ENCODE assay signal across 1 cellular context in genomic region chr2:170324640-170325046, GRCh38.
A peak's percentile ranks its signal among the peaks of the same experiment; 100 is the strongest.
TF ChIP-seq lines count a peak whose summit lies in the region.

No MANE protein-coding gene starts in this region.

TF ChIP-seq in K562, 482 proteins besides CTCF, POLR2A, EP300 and RAD21 (continued from another document and continues in another):
- TF ChIP-seq, protein P1, sequence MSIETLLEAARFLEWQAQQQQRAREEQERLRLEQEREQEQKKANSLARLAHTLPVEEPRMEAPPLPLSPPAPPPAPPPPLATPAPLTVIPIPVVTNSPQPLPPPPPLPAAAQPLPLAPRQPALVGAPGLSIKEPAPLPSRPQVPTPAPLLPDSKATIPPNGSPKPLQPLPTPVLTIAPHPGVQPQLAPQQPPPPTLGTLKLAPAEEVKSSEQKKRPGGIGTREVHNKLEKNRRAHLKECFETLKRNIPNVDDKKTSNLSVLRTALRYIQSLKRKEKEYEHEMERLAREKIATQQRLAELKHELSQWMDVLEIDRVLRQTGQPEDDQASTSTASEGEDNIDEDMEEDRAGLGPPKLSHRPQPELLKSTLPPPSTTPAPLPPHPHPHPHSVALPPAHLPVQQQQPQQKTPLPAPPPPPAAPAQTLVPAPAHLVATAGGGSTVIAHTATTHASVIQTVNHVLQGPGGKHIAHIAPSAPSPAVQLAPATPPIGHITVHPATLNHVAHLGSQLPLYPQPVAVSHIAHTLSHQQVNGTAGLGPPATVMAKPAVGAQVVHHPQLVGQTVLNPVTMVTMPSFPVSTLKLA (conservative IDR thresholded peaks at IDR 0.05): peak; percentile 41 to 48; a peak in 2 of 4 replicates
- no peak for TF ChIP-seq KLF10 (CRISPR knock-in tag; IDR thresholded peaks at IDR 0.05)
- peak; percentile 49; the same call in 1 of the 2 replicates for TF ChIP-seq HDGF (IDR thresholded peaks at IDR 0.05)
- no peak for TF ChIP-seq ZNF408 (CRISPR knock-in tag; IDR thresholded peaks at IDR 0.05; ENCODE audit: low read depth)
- TF ChIP-seq BHLHE40 (IDR thresholded peaks at IDR 0.05; ENCODE audit: low read length): 0 out of 2 replicates have a peak, but pooled peaks have one; percentile 7
- 0 out of 2 replicates have a peak, but pooled peaks have one; percentile 32 for TF ChIP-seq ZKSCAN1 (IDR thresholded peaks at IDR 0.05; ENCODE audit: low read depth, low read length)
- peak; percentile 81 for TF ChIP-seq ARID2 (IDR thresholded peaks at IDR 0.05)
- TF ChIP-seq RB1 (IDR thresholded peaks at IDR 0.05; ENCODE audit: low read depth): peak; percentile 83; the same call in 1 of the 2 replicates
- TF ChIP-seq ZNF316 (IDR thresholded peaks at IDR 0.05): peak; percentile 90
- TF ChIP-seq KDM1A (IDR thresholded peaks at IDR 0.05): no peak
- TF ChIP-seq TAL1 (IDR thresholded peaks at IDR 0.05): no peak
- 0 out of 2 replicates have a peak, but pooled peaks have one; percentile 36 for TF ChIP-seq ZNF24 (IDR thresholded peaks at IDR 0.05)
- TF ChIP-seq CBX3 (IDR thresholded peaks at IDR 0.05; ENCODE audit: borderline replicate concordance in 1 of 2, low read length in 2 of 2): peak in 1 of 2 experiments; percentile 35; a peak in 1 of 3 replicates
- TF ChIP-seq COPS2 (conservative IDR thresholded peaks at IDR 0.05): no peak
- TF ChIP-seq TEAD4 (IDR thresholded peaks at IDR 0.05; ENCODE audit: low read length): peak; percentile 48
- TF ChIP-seq TEAD4 (CRISPR knock-in tag; IDR thresholded peaks at IDR 0.05; ENCODE audit: borderline replicate concordance): no peak
- TF ChIP-seq C11orf30 (IDR thresholded peaks at IDR 0.05; ENCODE audit: low read depth): peak; percentile 84
- TF ChIP-seq TCF7L2 (IDR thresholded peaks at IDR 0.05; ENCODE audit: low read depth, low read length): no peak
- peak; percentile 56; the same call in 1 of the 2 replicates for TF ChIP-seq JUND (IDR thresholded peaks at IDR 0.05; ENCODE audit: borderline replicate concordance, low read depth, low read length)
- peak; percentile 45; the same call in 1 of the 3 replicates for TF ChIP-seq JUND (tag; IDR thresholded peaks at IDR 0.05; ENCODE audit: borderline replicate concordance, low read depth, low read length)
- TF ChIP-seq GATA2 (CRISPR knock-in tag; IDR thresholded peaks at IDR 0.05): no peak
- TF ChIP-seq CC2D1A (IDR thresholded peaks at IDR 0.05): peak; percentile 66; the same call in 1 of the 2 replicates
- TF ChIP-seq ZFP36 (IDR thresholded peaks at IDR 0.05; ENCODE audit: low read depth, low read length, partially characterized antibody): no peak
- no peak for TF ChIP-seq GATAD2B (IDR thresholded peaks at IDR 0.05; ENCODE audit: borderline replicate concordance)
- no peak for TF ChIP-seq GTF2F1 (IDR thresholded peaks at IDR 0.05; ENCODE audit: low read depth, low read length)
- TF ChIP-seq SMARCA4 (IDR thresholded peaks at IDR 0.05): peak; percentile 17; the same call in 1 of the 2 replicates
- TF ChIP-seq SMC3 (conservative IDR thresholded peaks at IDR 0.05; ENCODE audit: insufficient read depth, low read depth, low read length): peak; percentile 92
- no peak for TF ChIP-seq ELK3 (CRISPR knock-in tag; IDR thresholded peaks at IDR 0.05)
- no peak for TF ChIP-seq RBBP5 (IDR thresholded peaks at IDR 0.05; ENCODE audit: borderline replicate concordance, insufficient read depth, low read length, poor library complexity, severe bottlenecking)
- peak in 1 of 2 experiments; percentile 50; a peak in 1 of 4 replicates for TF ChIP-seq TEAD1 (CRISPR knock-in tag; IDR thresholded peaks at IDR 0.05)
- TF ChIP-seq, protein P2, sequence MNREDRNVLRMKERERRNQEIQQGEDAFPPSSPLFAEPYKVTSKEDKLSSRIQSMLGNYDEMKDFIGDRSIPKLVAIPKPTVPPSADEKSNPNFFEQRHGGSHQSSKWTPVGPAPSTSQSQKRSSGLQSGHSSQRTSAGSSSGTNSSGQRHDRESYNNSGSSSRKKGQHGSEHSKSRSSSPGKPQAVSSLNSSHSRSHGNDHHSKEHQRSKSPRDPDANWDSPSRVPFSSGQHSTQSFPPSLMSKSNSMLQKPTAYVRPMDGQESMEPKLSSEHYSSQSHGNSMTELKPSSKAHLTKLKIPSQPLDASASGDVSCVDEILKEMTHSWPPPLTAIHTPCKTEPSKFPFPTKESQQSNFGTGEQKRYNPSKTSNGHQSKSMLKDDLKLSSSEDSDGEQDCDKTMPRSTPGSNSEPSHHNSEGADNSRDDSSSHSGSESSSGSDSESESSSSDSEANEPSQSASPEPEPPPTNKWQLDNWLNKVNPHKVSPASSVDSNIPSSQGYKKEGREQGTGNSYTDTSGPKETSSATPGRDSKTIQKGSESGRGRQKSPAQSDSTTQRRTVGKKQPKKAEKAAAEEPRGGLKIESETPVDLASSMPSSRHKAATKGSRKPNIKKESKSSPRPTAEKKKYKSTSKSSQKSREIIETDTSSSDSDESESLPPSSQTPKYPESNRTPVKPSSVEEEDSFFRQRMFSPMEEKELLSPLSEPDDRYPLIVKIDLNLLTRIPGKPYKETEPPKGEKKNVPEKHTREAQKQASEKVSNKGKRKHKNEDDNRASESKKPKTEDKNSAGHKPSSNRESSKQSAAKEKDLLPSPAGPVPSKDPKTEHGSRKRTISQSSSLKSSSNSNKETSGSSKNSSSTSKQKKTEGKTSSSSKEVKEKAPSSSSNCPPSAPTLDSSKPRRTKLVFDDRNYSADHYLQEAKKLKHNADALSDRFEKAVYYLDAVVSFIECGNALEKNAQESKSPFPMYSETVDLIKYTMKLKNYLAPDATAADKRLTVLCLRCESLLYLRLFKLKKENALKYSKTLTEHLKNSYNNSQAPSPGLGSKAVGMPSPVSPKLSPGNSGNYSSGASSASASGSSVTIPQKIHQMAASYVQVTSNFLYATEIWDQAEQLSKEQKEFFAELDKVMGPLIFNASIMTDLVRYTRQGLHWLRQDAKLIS (CRISPR knock-in tag; IDR thresholded peaks at IDR 0.05): peak; percentile 75; the same call in 1 of the 2 replicates
- TF ChIP-seq, protein P3, sequence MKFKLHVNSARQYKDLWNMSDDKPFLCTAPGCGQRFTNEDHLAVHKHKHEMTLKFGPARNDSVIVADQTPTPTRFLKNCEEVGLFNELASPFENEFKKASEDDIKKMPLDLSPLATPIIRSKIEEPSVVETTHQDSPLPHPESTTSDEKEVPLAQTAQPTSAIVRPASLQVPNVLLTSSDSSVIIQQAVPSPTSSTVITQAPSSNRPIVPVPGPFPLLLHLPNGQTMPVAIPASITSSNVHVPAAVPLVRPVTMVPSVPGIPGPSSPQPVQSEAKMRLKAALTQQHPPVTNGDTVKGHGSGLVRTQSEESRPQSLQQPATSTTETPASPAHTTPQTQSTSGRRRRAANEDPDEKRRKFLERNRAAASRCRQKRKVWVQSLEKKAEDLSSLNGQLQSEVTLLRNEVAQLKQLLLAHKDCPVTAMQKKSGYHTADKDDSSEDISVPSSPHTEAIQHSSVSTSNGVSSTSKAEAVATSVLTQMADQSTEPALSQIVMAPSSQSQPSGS (CRISPR knock-in tag; IDR thresholded peaks at IDR 0.05): no peak
- TF ChIP-seq POLR2AphosphoS2 (IDR thresholded peaks at IDR 0.05; ENCODE audit: low read length): no peak
- peak; percentile 46; the same call in 1 of the 2 replicates for TF ChIP-seq MAFK (IDR thresholded peaks at IDR 0.05; ENCODE audit: low read length)
- no peak for TF ChIP-seq ETV1 (tag; conservative IDR thresholded peaks at IDR 0.05; ENCODE audit: low read depth)
- TF ChIP-seq HIVEP1 (CRISPR knock-in tag; IDR thresholded peaks at IDR 0.05): 0 out of 2 replicates have a peak, but pooled peaks have one; percentile 54
- TF ChIP-seq BRD9 (IDR thresholded peaks at IDR 0.05; ENCODE audit: low read depth, partially characterized antibody): peak; percentile 76
- TF ChIP-seq, protein P4, sequence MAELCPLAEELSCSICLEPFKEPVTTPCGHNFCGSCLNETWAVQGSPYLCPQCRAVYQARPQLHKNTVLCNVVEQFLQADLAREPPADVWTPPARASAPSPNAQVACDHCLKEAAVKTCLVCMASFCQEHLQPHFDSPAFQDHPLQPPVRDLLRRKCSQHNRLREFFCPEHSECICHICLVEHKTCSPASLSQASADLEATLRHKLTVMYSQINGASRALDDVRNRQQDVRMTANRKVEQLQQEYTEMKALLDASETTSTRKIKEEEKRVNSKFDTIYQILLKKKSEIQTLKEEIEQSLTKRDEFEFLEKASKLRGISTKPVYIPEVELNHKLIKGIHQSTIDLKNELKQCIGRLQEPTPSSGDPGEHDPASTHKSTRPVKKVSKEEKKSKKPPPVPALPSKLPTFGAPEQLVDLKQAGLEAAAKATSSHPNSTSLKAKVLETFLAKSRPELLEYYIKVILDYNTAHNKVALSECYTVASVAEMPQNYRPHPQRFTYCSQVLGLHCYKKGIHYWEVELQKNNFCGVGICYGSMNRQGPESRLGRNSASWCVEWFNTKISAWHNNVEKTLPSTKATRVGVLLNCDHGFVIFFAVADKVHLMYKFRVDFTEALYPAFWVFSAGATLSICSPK (IDR thresholded peaks at IDR 0.05; ENCODE audit: borderline replicate concordance): no peak
- no peak for TF ChIP-seq ELF2 (CRISPR knock-in tag; IDR thresholded peaks at IDR 0.05)
- no peak for TF ChIP-seq NR2C1 (IDR thresholded peaks at IDR 0.05)
- TF ChIP-seq NR2C1 (tag; IDR thresholded peaks at IDR 0.05): no peak
- TF ChIP-seq, protein P5, sequence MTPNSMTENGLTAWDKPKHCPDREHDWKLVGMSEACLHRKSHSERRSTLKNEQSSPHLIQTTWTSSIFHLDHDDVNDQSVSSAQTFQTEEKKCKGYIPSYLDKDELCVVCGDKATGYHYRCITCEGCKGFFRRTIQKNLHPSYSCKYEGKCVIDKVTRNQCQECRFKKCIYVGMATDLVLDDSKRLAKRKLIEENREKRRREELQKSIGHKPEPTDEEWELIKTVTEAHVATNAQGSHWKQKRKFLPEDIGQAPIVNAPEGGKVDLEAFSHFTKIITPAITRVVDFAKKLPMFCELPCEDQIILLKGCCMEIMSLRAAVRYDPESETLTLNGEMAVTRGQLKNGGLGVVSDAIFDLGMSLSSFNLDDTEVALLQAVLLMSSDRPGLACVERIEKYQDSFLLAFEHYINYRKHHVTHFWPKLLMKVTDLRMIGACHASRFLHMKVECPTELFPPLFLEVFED (CRISPR knock-in tag; conservative IDR thresholded peaks at IDR 0.05): no peak
- peak; percentile 87; the same call in 1 of the 2 replicates for TF ChIP-seq XRCC5 (IDR thresholded peaks at IDR 0.05; ENCODE audit: low read depth, low read length)
- TF ChIP-seq, protein P6, sequence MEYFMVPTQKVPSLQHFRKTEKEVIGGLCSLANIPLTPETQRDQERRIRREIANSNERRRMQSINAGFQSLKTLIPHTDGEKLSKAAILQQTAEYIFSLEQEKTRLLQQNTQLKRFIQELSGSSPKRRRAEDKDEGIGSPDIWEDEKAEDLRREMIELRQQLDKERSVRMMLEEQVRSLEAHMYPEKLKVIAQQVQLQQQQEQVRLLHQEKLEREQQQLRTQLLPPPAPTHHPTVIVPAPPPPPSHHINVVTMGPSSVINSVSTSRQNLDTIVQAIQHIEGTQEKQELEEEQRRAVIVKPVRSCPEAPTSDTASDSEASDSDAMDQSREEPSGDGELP (CRISPR knock-in tag; IDR thresholded peaks at IDR 0.05; ENCODE audit: borderline replicate concordance): 0 out of 2 replicates have a peak, but pooled peaks have one; percentile 25
- TF ChIP-seq MAZ (CRISPR knock-in tag; conservative IDR thresholded peaks at IDR 0.05 in 1 of 2, IDR thresholded peaks at IDR 0.05 in 1 of 2): peak in 1 of 2 experiments; percentile 59; a peak in 1 of 4 replicates
- peak; percentile 9; the same call in 1 of the 2 replicates for TF ChIP-seq ZNF592 (IDR thresholded peaks at IDR 0.05)
- peak; percentile 37; the same call in 1 of the 2 replicates for TF ChIP-seq THAP12 (CRISPR knock-in tag; IDR thresholded peaks at IDR 0.05)
- no peak for TF ChIP-seq ZNF764 (CRISPR knock-in tag; IDR thresholded peaks at IDR 0.05; ENCODE audit: low read depth)
